Comparison of ENCODE assay signal across 8 cellular contexts in genomic region chr12:6767301-6767591, GRCh38. TPM values are rescaled to one million over a fixed set of nuclear protein-coding genes. Genes with fewer than 3 reads are reported as not detected.
DNase-seq lines count a peak whose midpoint lies in the region; ATAC-seq, FAIRE-seq and TF ChIP-seq lines count a peak whose summit lies in the region.

No MANE protein-coding gene starts in this region.

- H3K9me3 ChIP-seq in CD8-positive, alpha-beta T cell (ENCODE audit: low read length) = no peaks in the 10 kb centered on the region
- no peaks in the 10 kb centered on the region for H3K9me3 ChIP-seq in H1 (ENCODE audit: insufficient read depth in 2 of 2, low read depth in 1 of 2, low read length in 1 of 2)
- H3K9me3 ChIP-seq in neuronal stem cell (replicated peaks in 1 of 2; ENCODE audit: control insufficient read depth in 2 of 2, insufficient read depth in 1 of 2, low read depth in 1 of 2, low read length in 2 of 2) = peaks cover 0 to 4% of the 10 kb centered on the region in 2 donors

- H4K8ac ChIP-seq in H1 (ENCODE audit: extremely low read depth, insufficient read depth, low read length) (no peak overlapping the region), neuronal stem cell (ENCODE audit: low read depth, low read length) (no peak overlapping the region)

- intact Hi-C loops in CD8-positive, alpha-beta T cell (cut with DNase I, micrococcal nuclease) = loop anchor here in 1 of 2 experiments (2.0 kb wide), 1 partner anchor 78 kb away; the partner anchor contains the start of gene ZNF384

- peaks cover 44% of the 10 kb centered on the region for H3K4me1 Mint-ChIP-seq in CD8-positive, alpha-beta T cell (ENCODE audit: low read depth)

- WGBS in H1 (ENCODE audit: extremely low coverage in 1 of 2, insufficient coverage in 1 of 2, insufficient read length in 1 of 2, insufficient replicate concordance in 2 of 2, low coverage in 1 of 2, low lambda C conversion rate in 2 of 2, missing lambda C conversion rate in 1 of 2), 2 experiments = 0% methylated on average over 17 of the region's 17 CpGs; no CpG with 5 or more reads in 1 of the 2 experiments
- no CpG with 5 or more reads among the region's 17 CpGs for WGBS in neuronal stem cell (ENCODE audit: extremely low coverage in 2 of 2, insufficient read length in 2 of 2, insufficient replicate concordance in 1 of 2), 2 donors

- H3K27ac ChIP-seq in CD8-positive, alpha-beta T cell (ENCODE audit: low read depth, low read length) = no peak overlapping the region
- no peak overlapping the region for H3K27ac ChIP-seq in H1 (ENCODE audit: low read depth, low read length)
- peak overlapping the region; percentile 96 for H3K27ac ChIP-seq in neuronal stem cell (replicated peaks; ENCODE audit: low read length)

- H4K20me1 ChIP-seq in H1 (replicated peaks in 1 of 2; ENCODE audit: control insufficient read depth in 1 of 2, insufficient read depth in 2 of 2, low read length in 2 of 2) = peaks cover 6 to 20% of the 10 kb centered on the region in 2 experiments

- no peak for TF ChIP-seq EP300 in H1 (IDR thresholded peaks at IDR 0.05; ENCODE audit: borderline replicate concordance in 1 of 2, low read depth in 2 of 2, low read length in 2 of 2)

- no peaks in the 10 kb centered on the region for H3K9me3 Mint-ChIP-seq in CD8-positive, alpha-beta T cell

- TF ChIP-seq CTCF in CD8-positive, alpha-beta T cell (IDR thresholded peaks at IDR 0.05) = no peak
- no peak for TF ChIP-seq CTCF in H1 (IDR thresholded peaks at IDR 0.05; ENCODE audit: control extremely low read depth in 1 of 3, insufficient read depth in 1 of 3, low read depth in 1 of 3, low read length in 3 of 3)

- POLR2A ChIA-PET in CD8-positive, alpha-beta T cell (lab: Charles Lee) = interaction anchor here (1.0 to 3.2 kb wide), 5 partner anchors 10 to 105 kb away, joined by 3 to 31 read pairs (median 4); partner anchors contain the start of genes COPS7A and MLF2
- POLR2A ChIA-PET in H1 (lab: Charles Lee; ENCODE audit: partially characterized antibody) = interaction anchor here (0.7 to 11.6 kb wide), 18 partner anchors 9 to 171 kb away, joined by 3 to 151 read pairs (median 5); partner anchors contain the start of genes CD4, CDCA3, GPR162 and MLF2

- H3K4me2 ChIP-seq in H1 (ENCODE audit: insufficient read depth in 1 of 2, low read depth in 2 of 2, low read length in 2 of 2) (peak overlapping the region; percentile 88 to 100), neuronal stem cell (ENCODE audit: insufficient read depth, low read length, poor library complexity, severe bottlenecking) (peak overlapping the region; percentile 84)

- no peak overlapping the region for H2BK5ac ChIP-seq in H1 (ENCODE audit: low read depth, low read length)
- H2BK5ac ChIP-seq in neuronal stem cell (ENCODE audit: low read length) = peak overlapping the region; percentile 99

- H2BK15ac ChIP-seq in H1 (ENCODE audit: low read length) (no peak overlapping the region), neuronal stem cell (ENCODE audit: low read length) (no peak overlapping the region)

- peaks cover 51% of the 10 kb centered on the region for H3K27me3 Mint-ChIP-seq in CD8-positive, alpha-beta T cell (ENCODE audit: low read depth)

- H3K23me2 ChIP-seq in H1 (ENCODE audit: low read depth, low read length) = peaks cover 13% of the 10 kb centered on the region

- H2BK12ac ChIP-seq in H1 (ENCODE audit: low read depth, low read length) (0 out of 2 replicates have a peak overlapping the region, but pooled peaks have one; percentile 17), neuronal stem cell (ENCODE audit: low read length) (no peak overlapping the region)

- no peak overlapping the region for H2BK20ac ChIP-seq in H1 (ENCODE audit: low read length)

- H3K56ac ChIP-seq in H1 (replicated peaks; ENCODE audit: insufficient read length, low read depth, low read length) = peak overlapping the region; percentile 50

- no peaks in the 10 kb centered on the region for H3K36me3 ChIP-seq in CD8-positive, alpha-beta T cell (ENCODE audit: insufficient read depth, low read length)
- peaks cover 0 to 23% (median 5%) of the 10 kb centered on the region in 4 experiments; a peak in 6 of 8 replicates for H3K36me3 ChIP-seq in H1 (ENCODE audit: control insufficient read depth in 2 of 4, insufficient read depth in 4 of 4, low read length in 3 of 4)
- peaks cover 27 to 39% of the 10 kb centered on the region in 2 donors for H3K36me3 ChIP-seq in neuronal stem cell (replicated peaks in 1 of 2; ENCODE audit: control insufficient read depth in 2 of 2, insufficient read depth in 2 of 2, low read length in 2 of 2)

- TF ChIP-seq RAD21 in H1 (IDR thresholded peaks at IDR 0.05 in 1 of 2, conservative IDR thresholded peaks at IDR 0.05 in 1 of 2; ENCODE audit: low read depth in 2 of 2, low read length in 2 of 2) = no peak

- H3K27ac Mint-ChIP-seq in CD8-positive, alpha-beta T cell = peak overlapping the region; percentile 6

- peaks cover 27% of the 10 kb centered on the region for H3K4me1 ChIP-seq in CD8-positive, alpha-beta T cell (ENCODE audit: insufficient read depth, low read length)
- H3K4me1 ChIP-seq in H1 (replicated peaks in 1 of 4; ENCODE audit: control insufficient read depth in 3 of 4, insufficient read depth in 4 of 4, low read length in 3 of 4) (peaks cover 11 to 34% (median 22%) of the 10 kb centered on the region in 4 experiments), neuronal stem cell (ENCODE audit: control insufficient read depth in 2 of 2, insufficient read depth in 1 of 2, low read depth in 1 of 2, low read length in 2 of 2) (peaks cover 42 to 50% of the 10 kb centered on the region in 2 donors)

- peaks cover 4 to 25% of the 10 kb centered on the region in 2 experiments; a peak in 2 of 4 replicates for H3K79me2 ChIP-seq in H1 (ENCODE audit: control insufficient read depth in 1 of 2, insufficient read depth in 2 of 2, low read length in 2 of 2)

- no peak for FAIRE-seq in H1 (lab: Jason Lieb, UNC)

- H4K91ac ChIP-seq in H1 (replicated peaks; ENCODE audit: insufficient read length, low read length) = no peak overlapping the region
- H4K91ac ChIP-seq in neuronal stem cell (ENCODE audit: low read depth, low read length, poor library complexity) = no peak overlapping the region

- H4K5ac ChIP-seq in H1 (ENCODE audit: insufficient read length, low read depth, low read length) = peak overlapping the region; percentile 12

- no peak overlapping the region for H2BK120ac ChIP-seq in H1 (replicated peaks; ENCODE audit: low read depth, low read length)
- no peak overlapping the region for H2BK120ac ChIP-seq in neuronal stem cell (ENCODE audit: low read depth, low read length)

- no peaks in the 10 kb centered on the region for H3K36me3 Mint-ChIP-seq in CD8-positive, alpha-beta T cell

- H3K9ac ChIP-seq in H1 (replicated peaks in 1 of 4; ENCODE audit: extremely low read depth in 1 of 4, low read depth in 3 of 4, low read length in 3 of 4) (peak overlapping the region; percentile 51 to 63 (median 56); a peak in 6 of 7 replicates), neuronal stem cell (ENCODE audit: low read depth, low read length, poor library complexity) (peak overlapping the region; percentile 98)

- H2AFZ ChIP-seq in H1 (ENCODE audit: low read length) (no peak overlapping the region), neuronal stem cell (ENCODE audit: low read length) (no peak overlapping the region)

- H3K14ac ChIP-seq in H1 (ENCODE audit: insufficient read length) (no peak overlapping the region), neuronal stem cell (ENCODE audit: low read length) (peak overlapping the region; percentile 58)

- TF ChIP-seq POLR2A in H1 (IDR thresholded peaks at IDR 0.05; ENCODE audit: control extremely low read depth in 1 of 2, low read depth in 2 of 2, low read length in 2 of 2) = no peak

- no peak for ATAC-seq in CD8-positive, alpha-beta T cell
- ATAC-seq in GM19351 (IDR thresholded peaks at IDR 0.05; ENCODE audit: unreplicated experiment) = no peak

- H2AK5ac ChIP-seq in H1 (ENCODE audit: low read depth, low read length) (no peak overlapping the region), neuronal stem cell (ENCODE audit: low read depth, low read length) (peak overlapping the region; percentile 30)

- DNase-seq in CD8-positive, alpha-beta T cell = no peak
- peak; percentile 65 for DNase-seq in NCI-H69 (lab: John Stamatoyannopoulos, UW)
- no peak for DNase-seq in H1 (ENCODE audit: low read depth in 1 of 2, low spot score in 2 of 2)
- DNase-seq in neuronal stem cell (ENCODE audit: low spot score) = no peak
- DNase-seq in stimulated activated naive CD4-positive, alpha-beta T cell treated with Interleukin-2 at 50 U/mL for 16 hours (lab: John Stamatoyannopoulos, UW) = no peak
- DNase-seq in NCI-H2029 (lab: John Stamatoyannopoulos, UW) = no peak
- no peak for DNase-seq in KBM-7

- H3K4ac ChIP-seq in H1 (replicated peaks; ENCODE audit: insufficient read length, low read depth, low read length) = peak overlapping the region; percentile 9
- H3K4ac ChIP-seq in neuronal stem cell (ENCODE audit: low read length) = no peak overlapping the region

- peak overlapping the region; percentile 58 for H3K4me3 ChIP-seq in CD8-positive, alpha-beta T cell (ENCODE audit: low read depth, low read length)
- H3K4me3 ChIP-seq in H1 (ENCODE audit: extremely low read depth in 1 of 4, insufficient read depth in 2 of 4, low read depth in 3 of 4, low read length in 4 of 4) (peak overlapping the region; percentile 83 to 98 (median 87)), neuronal stem cell (ENCODE audit: low read length in 2 of 2) (peak overlapping the region; percentile 93 to 98)

- CTCF ChIA-PET in CD8-positive, alpha-beta T cell (lab: Charles Lee) = interaction anchor here (0.8 to 23.2 kb wide), 14 partner anchors 12 to 154 kb away, joined by 3 to 403 read pairs (median 6); partner anchors contain the start of genes CD4, COPS7A, MLF2 and ZNF384
- CTCF ChIA-PET in H1 (lab: Charles Lee; ENCODE audit: partially characterized antibody) = interaction anchor here (1.3 to 29.6 kb wide), 8 partner anchors 11 to 153 kb away, joined by 3 to 532 read pairs (median 4); partner anchors contain the start of genes GNB3, GPR162, MLF2 and P3H3

- H3K79me1 ChIP-seq in H1 (ENCODE audit: low read depth, low read length) (0 out of 2 replicates have a peak, but pooled peaks cover 2% of the 10 kb centered on the region), neuronal stem cell (ENCODE audit: low read depth, low read length) (peaks cover 8% of the 10 kb centered on the region)

- H3K4me3 Mint-ChIP-seq in CD8-positive, alpha-beta T cell = peak overlapping the region; percentile 87

- in situ Hi-C loops in KBM-7 (cut with MboI; ENCODE audit: low pct_unique_long_range_greater_than_20kb, low sequenced_read_pairs) = no loop called here

- peaks cover 7% of the 10 kb centered on the region for H3K27me3 ChIP-seq in CD8-positive, alpha-beta T cell (ENCODE audit: insufficient read depth, low read length)
- H3K27me3 ChIP-seq in H1 (replicated peaks in 1 of 4; ENCODE audit: control insufficient read depth in 3 of 4, extremely low read depth in 1 of 4, insufficient read depth in 3 of 4, low read length in 3 of 4) = no peaks in the 10 kb centered on the region; a peak in 1 of 7 replicates
- H3K27me3 ChIP-seq in neuronal stem cell (ENCODE audit: control insufficient read depth in 3 of 3, insufficient read depth in 3 of 3, low read depth in 1 of 3, low read length in 3 of 3) = peaks cover 0 to 2% (median 0%) of the 10 kb centered on the region in 3 experiments

- H3K23ac ChIP-seq in H1 (ENCODE audit: insufficient read length) (no peak overlapping the region), neuronal stem cell (ENCODE audit: low read depth, low read length, poor library complexity) (peak overlapping the region; percentile 94)

- H3K18ac ChIP-seq in H1 (ENCODE audit: extremely low read depth, low read length) (peak overlapping the region; percentile 60; the same call in 1 of the 2 replicates), neuronal stem cell (ENCODE audit: low read length) (peak overlapping the region; percentile 96)

RNA-seq across cellular contexts. Expression of gene PTMS, which starts 1.1 kb away (rescaled TPM):
- total RNA-seq in CD8-positive, alpha-beta T cell = 1 to 10 TPM; 4.7 to 5.2 TPM
- total RNA-seq in H1 (2021; fragmentation: NEBNext Ultra II Directional; extraction: Animal tissue kit (Norgen Biotek cat#: 25700)) = 444 and 486 TPM in 2 replicates
- polyA plus RNA-seq in H1 (2011; rRNA removed) = 553 and 999 TPM in 2 replicates
- 441 TPM for polyA plus RNA-seq in H1 (2011; cell fraction: cytosol; rRNA removed)
- 217 TPM for polyA plus RNA-seq in H1 (2011; cell fraction: nucleus; rRNA removed)
- polyA plus RNA-seq in H1 (2012, experiment 1 of 2) = 329 to 587 TPM (median 502 TPM) in 4 replicates
- 566 TPM for polyA plus RNA-seq in H1 (2012, experiment 2 of 2)
- 523 TPM for polyA plus RNA-seq in H1 (2013, experiment 1 of 2)
- 513 TPM for polyA plus RNA-seq in H1 (2013, experiment 2 of 2)
- polyA minus RNA-seq in H1 (2011; rRNA and poly(A)+ RNA removed) = 35.2 and 58.0 TPM in 2 replicates
- polyA minus RNA-seq in H1 (2011; cell fraction: cytosol; rRNA and poly(A)+ RNA removed) = 109 TPM
- polyA minus RNA-seq in H1 (2011; cell fraction: nucleus; rRNA and poly(A)+ RNA removed) = 72.4 TPM
- 2,422 TPM for polyA plus RNA-seq in neuronal stem cell (2013, experiment 1 of 2)
- polyA plus RNA-seq in neuronal stem cell (2013, experiment 2 of 2) = 2,254 TPM

RNA-seq across cellular contexts. Expression of gene LAG3, which starts 5.1 kb away (rescaled TPM):
- total RNA-seq in CD8-positive, alpha-beta T cell = 1 to 10 TPM; 8.5 to 9.3 TPM
- total RNA-seq in H1 (2021; fragmentation: NEBNext Ultra II Directional; extraction: Animal tissue kit (Norgen Biotek cat#: 25700)) = 2.8 and 3.1 TPM in 2 replicates
- 1.1 and 2.5 TPM in 2 replicates for polyA plus RNA-seq in H1 (2011; rRNA removed)
- polyA plus RNA-seq in H1 (2011; cell fraction: cytosol; rRNA removed) = 1.2 TPM
- 6.1 TPM for polyA plus RNA-seq in H1 (2011; cell fraction: nucleus; rRNA removed)
- 1.7 to 3.0 TPM (median 2.8 TPM) in 4 replicates for polyA plus RNA-seq in H1 (2012, experiment 1 of 2)
- 1.4 TPM for polyA plus RNA-seq in H1 (2012, experiment 2 of 2)
- polyA plus RNA-seq in H1 (2013, experiment 1 of 2) = 1.7 TPM
- polyA plus RNA-seq in H1 (2013, experiment 2 of 2) = 1.8 TPM
- polyA minus RNA-seq in H1 (2011; rRNA and poly(A)+ RNA removed) = 0.29 and 0.47 TPM in 2 replicates
- polyA minus RNA-seq in H1 (2011; cell fraction: cytosol; rRNA and poly(A)+ RNA removed) = 0.81 TPM
- polyA minus RNA-seq in H1 (2011; cell fraction: nucleus; rRNA and poly(A)+ RNA removed) = 3.6 TPM
- 4.6 TPM for polyA plus RNA-seq in neuronal stem cell (2013, experiment 1 of 2)
- polyA plus RNA-seq in neuronal stem cell (2013, experiment 2 of 2) = 4.9 TPM

RNA-seq across cellular contexts. Expression of gene MLF2, which starts 14.3 kb away (rescaled TPM):
- 100 to 1,000 TPM; 106 to 111 TPM for total RNA-seq in CD8-positive, alpha-beta T cell
- total RNA-seq in H1 (2021; fragmentation: NEBNext Ultra II Directional; extraction: Animal tissue kit (Norgen Biotek cat#: 25700)) = 229 and 232 TPM in 2 replicates
- polyA plus RNA-seq in H1 (2011; rRNA removed) = 401 and 443 TPM in 2 replicates
- 319 TPM for polyA plus RNA-seq in H1 (2011; cell fraction: cytosol; rRNA removed)
- 252 TPM for polyA plus RNA-seq in H1 (2011; cell fraction: nucleus; rRNA removed)
- 240 to 272 TPM (median 254 TPM) in 4 replicates for polyA plus RNA-seq in H1 (2012, experiment 1 of 2)
- 291 TPM for polyA plus RNA-seq in H1 (2012, experiment 2 of 2)
- 162 TPM for polyA plus RNA-seq in H1 (2013, experiment 1 of 2)
- polyA plus RNA-seq in H1 (2013, experiment 2 of 2) = 175 TPM
- 311 and 327 TPM in 2 replicates for polyA minus RNA-seq in H1 (2011; rRNA and poly(A)+ RNA removed)
- 98.5 TPM for polyA minus RNA-seq in H1 (2011; cell fraction: cytosol; rRNA and poly(A)+ RNA removed)
- 106 TPM for polyA minus RNA-seq in H1 (2011; cell fraction: nucleus; rRNA and poly(A)+ RNA removed)
- polyA plus RNA-seq in neuronal stem cell (2013, experiment 1 of 2) = 158 TPM
- 152 TPM for polyA plus RNA-seq in neuronal stem cell (2013, experiment 2 of 2)

RNA-seq across cellular contexts. Expression of gene CD4, which starts 22.1 kb away (rescaled TPM):
- under 1 TPM; 0.54 to 1.00 TPM for total RNA-seq in CD8-positive, alpha-beta T cell
- 3.2 and 3.4 TPM in 2 replicates for total RNA-seq in H1 (2021; fragmentation: NEBNext Ultra II Directional; extraction: Animal tissue kit (Norgen Biotek cat#: 25700))
- polyA plus RNA-seq in H1 (2011; rRNA removed) = 5.1 and 5.6 TPM in 2 replicates
- polyA plus RNA-seq in H1 (2011; cell fraction: cytosol; rRNA removed) = 5.1 TPM
- 5.1 TPM for polyA plus RNA-seq in H1 (2011; cell fraction: nucleus; rRNA removed)
- polyA plus RNA-seq in H1 (2012, experiment 1 of 2) = 5.8 to 6.9 TPM (median 6.7 TPM) in 4 replicates
- 4.3 TPM for polyA plus RNA-seq in H1 (2012, experiment 2 of 2)
- polyA plus RNA-seq in H1 (2013, experiment 1 of 2) = 2.7 TPM
- 2.4 TPM for polyA plus RNA-seq in H1 (2013, experiment 2 of 2)
- 3.3 and 3.4 TPM in 2 replicates for polyA minus RNA-seq in H1 (2011; rRNA and poly(A)+ RNA removed)
- 1.6 TPM for polyA minus RNA-seq in H1 (2011; cell fraction: cytosol; rRNA and poly(A)+ RNA removed)
- 1.8 TPM for polyA minus RNA-seq in H1 (2011; cell fraction: nucleus; rRNA and poly(A)+ RNA removed)
- 3.9 TPM for polyA plus RNA-seq in neuronal stem cell (2013, experiment 1 of 2)
- polyA plus RNA-seq in neuronal stem cell (2013, experiment 2 of 2) = 3.8 TPM

RNA-seq across cellular contexts. Expression of gene COPS7A, which starts 43.4 kb away (rescaled TPM):
- 10 to 100 TPM; 11.0 to 11.1 TPM for total RNA-seq in CD8-positive, alpha-beta T cell
- 43.3 and 44.5 TPM in 2 replicates for total RNA-seq in H1 (2021; fragmentation: NEBNext Ultra II Directional; extraction: Animal tissue kit (Norgen Biotek cat#: 25700))
- polyA plus RNA-seq in H1 (2011; rRNA removed) = 95.9 and 98.4 TPM in 2 replicates
- polyA plus RNA-seq in H1 (2011; cell fraction: cytosol; rRNA removed) = 93.9 TPM
- polyA plus RNA-seq in H1 (2011; cell fraction: nucleus; rRNA removed) = 109 TPM
- polyA plus RNA-seq in H1 (2012, experiment 1 of 2) = 43.6 to 58.1 TPM (median 55.6 TPM) in 4 replicates
- polyA plus RNA-seq in H1 (2012, experiment 2 of 2) = 63.2 TPM
- polyA plus RNA-seq in H1 (2013, experiment 1 of 2) = 40.6 TPM
- polyA plus RNA-seq in H1 (2013, experiment 2 of 2) = 40.1 TPM
- 43.8 and 57.5 TPM in 2 replicates for polyA minus RNA-seq in H1 (2011; rRNA and poly(A)+ RNA removed)
- polyA minus RNA-seq in H1 (2011; cell fraction: cytosol; rRNA and poly(A)+ RNA removed) = 16.6 TPM
- 17.2 TPM for polyA minus RNA-seq in H1 (2011; cell fraction: nucleus; rRNA and poly(A)+ RNA removed)
- 24.4 TPM for polyA plus RNA-seq in neuronal stem cell (2013, experiment 1 of 2)
- 23.7 TPM for polyA plus RNA-seq in neuronal stem cell (2013, experiment 2 of 2)

Comparison
In these comparisons a context has a peak if more than half of its experiments do, and no peak if none do; other contexts are left out.
1. RNA of gene PTMS, which starts 1.1 kb away (total RNA-seq): 444 to 486 TPM in H1; 4.7 to 5.2 TPM in CD8-positive, alpha-beta T cell; every median in the first group is over 10 times any median in the second.
2. Peak in every context shown above with its lines, with median percentiles within 50 percentile points of each other: H3K4me3 ChIP-seq.